In genomic region chr6:44074383-44075136, GRCh38 we compare ENCODE assay signal across 8 cellular contexts. TPM values are rescaled to one million over a fixed set of nuclear protein-coding genes. Genes with fewer than 3 reads are reported as not detected.
DNase-seq lines count a peak whose midpoint lies in the region; TF ChIP-seq lines count a peak whose summit lies in the region.

No MANE protein-coding gene starts in this region.

- DNase-seq in activated CD4-positive, CD25-positive, alpha-beta regulatory T cell treated with anti-CD3 and anti-CD28 coated beads, Interleukin-2, amount 50 U/mL, for 16 hours (ENCODE audit: low read depth, low spot score), result peak; percentile 52
- no peak for DNase-seq in activated CD4-positive, CD25-positive, alpha-beta regulatory T cell (lab: John Stamatoyannopoulos, UW)
- DNase-seq in Karpas-422 (peak; percentile 91), activated T-cell treated with anti-CD3 and anti-CD28 coated beads for 48 hours (ENCODE audit: low read depth) (peak; percentile 74), fibroblast of the aortic adventitia (ENCODE audit: low read depth) (peak; percentile 89), type B pancreatic cell (ENCODE audit: extremely low spot score, unreplicated experiment) (no peak), occipital lobe (lab: John Stamatoyannopoulos, UW) (no peak)

- H3K4me1 Mint-ChIP-seq in type B pancreatic cell (ENCODE audit: unreplicated experiment), result peaks cover 26% of the 10 kb centered on the region

- H3K4me1 ChIP-seq in Karpas-422 (ENCODE audit: low read length) (peaks cover 49% of the 10 kb centered on the region), parathyroid adenoma (peaks cover 5% of the 10 kb centered on the region)

- H3K27ac ChIP-seq in Karpas-422 (ENCODE audit: low read length) (no peak overlapping the region), parathyroid adenoma (no peak overlapping the region)

- H3K4me3 Mint-ChIP-seq in type B pancreatic cell, result peak overlapping the region; percentile 88

- H3K4me2 ChIP-seq in Karpas-422 (ENCODE audit: low read depth, low read length, poor library complexity, severe bottlenecking), result peak overlapping the region; percentile 80
- H3K4me2 ChIP-seq in parathyroid adenoma (ENCODE audit: low read length), result peak overlapping the region; percentile 16

- H3K27me3 ChIP-seq in Karpas-422 (ENCODE audit: low read length), result no peaks in the 10 kb centered on the region
- no peaks in the 10 kb centered on the region for H3K27me3 ChIP-seq in parathyroid adenoma (ENCODE audit: control insufficient read depth, insufficient read depth, low read length)

- H3K9me3 ChIP-seq in Karpas-422 (ENCODE audit: low read length), result no peaks in the 10 kb centered on the region
- H3K9me3 ChIP-seq in parathyroid adenoma (ENCODE audit: control insufficient read depth, low read length), result no peaks in the 10 kb centered on the region

- H3K9me3 Mint-ChIP-seq in type B pancreatic cell, result no peaks in the 10 kb centered on the region

- H2AFZ ChIP-seq in Karpas-422 (ENCODE audit: low read length) (no peak overlapping the region; the same call in 1 of the 2 replicates), parathyroid adenoma (peak overlapping the region; percentile 51)

- no peaks in the 10 kb centered on the region for H4K20me1 ChIP-seq in Karpas-422 (ENCODE audit: insufficient read depth, low read depth, low read length)

- H3K79me2 ChIP-seq in Karpas-422 (ENCODE audit: low read length) (no peaks in the 10 kb centered on the region), parathyroid adenoma (no peaks in the 10 kb centered on the region)

- no peaks in the 10 kb centered on the region for H3K9me2 ChIP-seq in Karpas-422 (replicated peaks; ENCODE audit: insufficient read depth, low read length)

- H3K9ac ChIP-seq in Karpas-422 (ENCODE audit: low read length), result peak overlapping the region; percentile 67
- no peak overlapping the region for H3K9ac ChIP-seq in parathyroid adenoma

- no peaks in the 10 kb centered on the region for H3K36me3 Mint-ChIP-seq in type B pancreatic cell

- H3K27me3 Mint-ChIP-seq in type B pancreatic cell, result peaks cover 21% of the 10 kb centered on the region

- peak; percentile 91 for TF ChIP-seq CTCF in fibroblast of the aortic adventitia (IDR thresholded peaks at IDR 0.05; ENCODE audit: insufficient read depth, low read length)
- peak; percentile 89 for TF ChIP-seq CTCF in parathyroid adenoma (IDR thresholded peaks at IDR 0.05)
- peak; percentile 94 for TF ChIP-seq CTCF in type B pancreatic cell (conservative IDR thresholded peaks at IDR 0.05)

- H3K36me3 ChIP-seq in Karpas-422 (ENCODE audit: insufficient read depth, low read length) (no peaks in the 10 kb centered on the region), parathyroid adenoma (ENCODE audit: control insufficient read depth, insufficient read depth, low read length) (no peaks in the 10 kb centered on the region)

- H3K4me3 ChIP-seq in Karpas-422 (ENCODE audit: low read length), result peak overlapping the region; percentile 67; the same call in 1 of the 2 replicates
- H3K4me3 ChIP-seq in fibroblast of the aortic adventitia (ENCODE audit: low read depth, low read length), result peak overlapping the region; percentile 10
- H3K4me3 ChIP-seq in parathyroid adenoma (ENCODE audit: low read depth, low read length), result no peak overlapping the region

- peak overlapping the region; percentile 46 for H3K27ac Mint-ChIP-seq in type B pancreatic cell

RNA-seq across cellular contexts. Expression of gene MRPL14, which starts 52.7 kb away (rescaled TPM):
- total RNA-seq in Karpas-422 (2014; rRNA removed; shearing (Covaris generic); ENCODE audit: low replicate concordance), result 80.1 and 82.9 TPM in 2 replicates
- total RNA-seq in fibroblast of the aortic adventitia (ENCODE audit: low replicate concordance) (9.2 and 34.5 TPM in 2 replicates), type B pancreatic cell (ENCODE audit: low replicate concordance) (45.5 and 53.7 TPM in 2 replicates), occipital lobe (34.6 TPM)

RNA-seq across cellular contexts. Expression of gene TMEM63B, which starts 52.8 kb away (rescaled TPM):
- 4.5 and 9.1 TPM in 2 replicates for total RNA-seq in Karpas-422 (2014; rRNA removed; shearing (Covaris generic); ENCODE audit: low replicate concordance)
- total RNA-seq in fibroblast of the aortic adventitia (ENCODE audit: low replicate concordance) (7.2 and 20.7 TPM in 2 replicates), type B pancreatic cell (ENCODE audit: low replicate concordance) (45.5 and 57.5 TPM in 2 replicates), occipital lobe (41.3 TPM)

Comparison
In these comparisons a context has a peak if more than half of its experiments do, and no peak if none do; other contexts are left out.
1. DNase-seq: peak in activated CD4-positive, CD25-positive, alpha-beta regulatory T cell treated with anti-CD3 and anti-CD28 coated beads, Interleukin-2, amount 50 U/mL, for 16 hours (single experiment), Karpas-422 (single experiment), activated T-cell treated with anti-CD3 and anti-CD28 coated beads for 48 hours (single experiment) and fibroblast of the aortic adventitia (single experiment); none in activated CD4-positive, CD25-positive, alpha-beta regulatory T cell (0 of 4), type B pancreatic cell (single experiment) and occipital lobe (single experiment).
2. Peak in every context shown above with its lines, with median percentiles within 50 percentile points of each other: CTCF ChIP-seq.